ENCODE assay signal across 8 cellular contexts in the genomic region with DNA sequence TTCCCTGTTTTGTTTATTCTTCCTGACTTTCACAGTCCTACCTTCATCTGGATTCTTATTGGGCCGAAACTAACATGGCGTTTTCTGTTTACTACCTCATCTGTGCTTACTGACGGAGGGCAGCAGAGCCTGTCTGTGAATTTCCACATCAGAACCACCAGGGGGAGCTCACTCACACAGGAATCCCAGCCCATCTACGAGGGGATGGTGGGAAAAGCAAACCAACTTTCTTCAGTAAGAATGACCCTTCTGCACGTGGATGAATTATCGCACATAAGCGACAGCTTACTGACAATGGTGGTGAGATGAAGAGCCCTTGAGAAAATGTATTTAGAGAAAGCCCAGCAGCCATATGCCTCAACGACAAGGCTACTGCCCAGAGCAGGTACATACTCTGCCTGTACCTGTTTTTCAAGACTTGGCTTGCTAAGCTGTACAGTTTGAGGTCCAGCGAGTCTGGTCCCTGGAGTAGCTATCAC. TPM values are rescaled to one million over a fixed set of nuclear protein-coding genes. Genes with fewer than 3 reads are reported as not detected.
DNase-seq lines count a peak whose midpoint lies in the region; ATAC-seq and TF ChIP-seq lines count a peak whose summit lies in the region.

No MANE protein-coding gene starts in this region.

- H3K4me3 ChIP-seq in GM12875 (ENCODE audit: low read depth, low read length), result no peak overlapping the region
- H3K4me3 ChIP-seq in dorsolateral prefrontal cortex, result peak overlapping the region in 3 of 59 donors; percentile 6 to 22 (median 10)
- H3K4me3 ChIP-seq in lower lobe of right lung, result no peak overlapping the region

- DNase-seq in NCI-H748 (lab: John Stamatoyannopoulos, UW; ENCODE audit: unreplicated experiment) (peak; percentile 76), dorsolateral prefrontal cortex (peak in 8 of 10 donors; percentile 50 to 80 (median 66)), lower lobe of right lung (no peak)
- peak; percentile 43 to 57 for DNase-seq in activated CD4-positive, alpha-beta T cell treated with anti-CD3 and anti-CD28 coated beads, Interleukin-2, amount 50 U/mL, for 48 hours
- peak; percentile 29 for DNase-seq in stimulated activated CD8-positive, alpha-beta memory T cell treated with anti-CD3 and anti-CD28 coated beads, Interleukin-15, amount 100 ng/mL, for 1 hour (ENCODE audit: low read depth)

- H3K4me1 ChIP-seq in lower lobe of right lung, result peaks cover 8% of the 10 kb centered on the region

- intact Hi-C loops in dorsolateral prefrontal cortex (cut with DNase I), result loop anchor here (1.0 to 5.0 kb wide), 4 partner anchors 41 to 93 kb away; no protein-coding TSS in a partner anchor
- intact Hi-C loops in lower lobe of right lung (cut with DNase I), result no loop called here

- H3K27me3 ChIP-seq in dorsolateral prefrontal cortex (no peaks in the 10 kb centered on the region), lower lobe of right lung (ENCODE audit: low read depth) (no peaks in the 10 kb centered on the region)

- H3K27ac ChIP-seq in dorsolateral prefrontal cortex (peak overlapping the region in 47 of 59 donors; percentile 1 to 76 (median 58)), lower lobe of right lung (no peak overlapping the region)

- peak; percentile 87 for TF ChIP-seq CTCF in GM12875 (IDR thresholded peaks at IDR 0.05; ENCODE audit: borderline replicate concordance, insufficient read depth, low read depth, low read length)
- TF ChIP-seq CTCF in dorsolateral prefrontal cortex (IDR thresholded peaks at IDR 0.05 in 54 of 56, conservative IDR thresholded peaks at IDR 0.05 in 2 of 56; ENCODE audit: low read depth in 1 of 56, partially characterized antibody in 56 of 56), result peak; percentile 66 to 97 (median 93)
- TF ChIP-seq CTCF in lower lobe of right lung (IDR thresholded peaks at IDR 0.05), result peak; percentile 90

- peak; percentile 64 for ATAC-seq in HG03442 (IDR thresholded peaks at IDR 0.05; ENCODE audit: unreplicated experiment)
- ATAC-seq in lower lobe of right lung, result peak; percentile 91 to 92
- no peak for ATAC-seq in GM19452 (IDR thresholded peaks at IDR 0.05; ENCODE audit: unreplicated experiment)

- H3K9me3 ChIP-seq in lower lobe of right lung, result no peaks in the 10 kb centered on the region

- peaks cover 60% of the 10 kb centered on the region for H3K36me3 ChIP-seq in lower lobe of right lung

RNA-seq across cellular contexts. Expression of gene LARGE2, which starts 42.5 kb away (rescaled TPM):
- total RNA-seq in dorsolateral prefrontal cortex (1 to 10 TPM in 1 of 120 experiments, under 1 TPM in 5, not detected in 114; 0.29 to 1.3 (median 0.40) TPM), lower lobe of right lung (5.0 TPM)

RNA-seq across cellular contexts. Expression of gene PEX16, which starts 47.3 kb away (rescaled TPM):
- 10 to 100 TPM; 26.7 to 59.7 (median 43.8) TPM for total RNA-seq in dorsolateral prefrontal cortex
- 22.7 TPM for total RNA-seq in lower lobe of right lung

RNA-seq across cellular contexts. Expression of gene FREY1, which starts 57.9 kb away (rescaled TPM):
- total RNA-seq in dorsolateral prefrontal cortex (1 to 10 TPM in 60 of 120 experiments, under 1 TPM in 23, not detected in 37; 0.59 to 5.0 (median 1.4) TPM), lower lobe of right lung (0.53 TPM)
